Comparison of ENCODE assay signal across 12 cellular contexts in genomic region chr4:10730590-10730989, GRCh38. TPM values are rescaled to one million over a fixed set of nuclear protein-coding genes. Genes with fewer than 3 reads are reported as not detected.
A peak's percentile ranks its signal among the peaks of the same experiment; 100 is the strongest.
DNase-seq lines count a peak whose midpoint lies in the region; ATAC-seq and TF ChIP-seq lines count a peak whose summit lies in the region.
"Had no signal": no experiment of that assay in that cellular context is flagged by ENCODE, and none has a peak within 500 bp of the region (broad histone marks: within the 10 kb centered on the region; RNA-seq: fewer than 3 reads in every experiment).

No MANE protein-coding gene starts in this region.

- in situ Hi-C loops in KBM-7 (cut with MboI; ENCODE audit: low pct_unique_long_range_greater_than_20kb, low sequenced_read_pairs), result no loop called here

- H3K27me3 Mint-ChIP-seq in natural killer cell treated with Interleukin-12 subunit alpha and Interleukin-12 subunit beta and Interleukin-15 and Interleukin-18, amount 100 ng/mL, for 72 hours, result no peaks in the 10 kb centered on the region
- H3K27me3 Mint-ChIP-seq in natural killer cell (ENCODE audit: low read depth in 2 of 2), result peaks cover 0 to 2% of the 10 kb centered on the region in 2 donors

- H3K4me3 ChIP-seq in lower lobe of right lung, result no peak overlapping the region
- H3K4me3 ChIP-seq: stomach had no signal

- H3K27ac ChIP-seq in lower lobe of right lung, result no peak overlapping the region
- H3K27ac ChIP-seq: stomach, WERI-Rb-1 had no signal

- no peaks in the 10 kb centered on the region for H3K36me3 Mint-ChIP-seq in natural killer cell treated with Interleukin-12 subunit alpha and Interleukin-12 subunit beta and Interleukin-15 and Interleukin-18, amount 100 ng/mL, for 72 hours
- H3K36me3 Mint-ChIP-seq in natural killer cell, result no peaks in the 10 kb centered on the region

- H3K27ac Mint-ChIP-seq in natural killer cell treated with Interleukin-12 subunit alpha and Interleukin-12 subunit beta and Interleukin-15 and Interleukin-18, amount 100 ng/mL, for 72 hours, result peak overlapping the region; percentile 90 to 91
- H3K27ac Mint-ChIP-seq in natural killer cell, result no peak overlapping the region

- peaks cover 6% of the 10 kb centered on the region for H3K9me3 Mint-ChIP-seq in natural killer cell treated with Interleukin-12 subunit alpha and Interleukin-12 subunit beta and Interleukin-15 and Interleukin-18, amount 100 ng/mL, for 72 hours
- H3K9me3 Mint-ChIP-seq in natural killer cell, result no peaks in the 10 kb centered on the region

- no peaks in the 10 kb centered on the region for H3K9me3 ChIP-seq in lower lobe of right lung
- H3K9me3 ChIP-seq: stomach had no signal

- no peak for DNase-seq in natural killer cell treated with Interleukin-12 subunit alpha and Interleukin-12 subunit beta and Interleukin-15 and Interleukin-18, amount 100 ng/mL, for 72 hours (ENCODE audit: low spot score)
- DNase-seq in natural killer cell (no peak), lower lobe of right lung (no peak), KBM-7 (no peak), NCI-H1092 (lab: John Stamatoyannopoulos, UW) (no peak)
- DNase-seq in activated effector memory CD4-positive, alpha-beta T cell treated with anti-CD3 and anti-CD28 coated beads, Interleukin-2, amount 50 U/mL, for 16 hours, result no peak
- DNase-seq: NCI-H1417, stomach, WERI-Rb-1 had no signal

- H3K27me3 ChIP-seq in lower lobe of right lung (ENCODE audit: low read depth), result no peaks in the 10 kb centered on the region
- H3K27me3 ChIP-seq: stomach had no signal

- no peaks in the 10 kb centered on the region for H3K36me3 ChIP-seq in lower lobe of right lung
- H3K36me3 ChIP-seq: stomach, WERI-Rb-1 had no signal

- TF ChIP-seq CTCF in natural killer cell (IDR thresholded peaks at IDR 0.05) (no peak), lower lobe of right lung (IDR thresholded peaks at IDR 0.05) (no peak)

- H3K4me3 Mint-ChIP-seq in natural killer cell treated with Interleukin-12 subunit alpha and Interleukin-12 subunit beta and Interleukin-15 and Interleukin-18, amount 100 ng/mL, for 72 hours, result peak overlapping the region; percentile 81
- H3K4me3 Mint-ChIP-seq in natural killer cell, result no peak overlapping the region

- intact Hi-C loops in natural killer cell (cut with micrococcal nuclease), result no loop called here
- intact Hi-C loops in lower lobe of right lung (cut with DNase I), result no loop called here

- peak; percentile 68 to 77 for ATAC-seq in natural killer cell treated with Interleukin-12 subunit alpha and Interleukin-12 subunit beta and Interleukin-15 and Interleukin-18, amount 100 ng/mL, for 72 hours
- ATAC-seq in natural killer cell (no peak), GM21786 (IDR thresholded peaks at IDR 0.05; ENCODE audit: unreplicated experiment) (peak; percentile 49), HG03280 (IDR thresholded peaks at IDR 0.05; ENCODE audit: unreplicated experiment) (peak; percentile 56), lower lobe of right lung (no peak)
- ATAC-seq: Panc1 had no signal

- no peaks in the 10 kb centered on the region for H3K4me1 ChIP-seq in lower lobe of right lung
- H3K4me1 ChIP-seq: stomach had no signal

- peaks cover 45 to 55% of the 10 kb centered on the region in 2 donors for H3K4me1 Mint-ChIP-seq in natural killer cell treated with Interleukin-12 subunit alpha and Interleukin-12 subunit beta and Interleukin-15 and Interleukin-18, amount 100 ng/mL, for 72 hours (ENCODE audit: low read depth in 2 of 2)
- peaks cover 23 to 26% of the 10 kb centered on the region in 2 donors for H3K4me1 Mint-ChIP-seq in natural killer cell

RNA-seq across cellular contexts. Expression of gene CLNK, which starts 46.0 kb away (rescaled TPM):
- under 1 TPM; 0.45 to 0.70 TPM for total RNA-seq in natural killer cell treated with Interleukin-12 subunit alpha and Interleukin-12 subunit beta and Interleukin-15 and Interleukin-18, amount 100 ng/mL, for 72 hours
- total RNA-seq in natural killer cell (1 to 10 TPM in 2 of 3 donors, under 1 TPM in 1; 1.00 to 1.1 (median 1.0) TPM), lower lobe of right lung (0.09 TPM)

Comparison
In these comparisons a context has a peak if more than half of its experiments do, and no peak if none do; other contexts are left out.
1. ATAC-seq: peak in natural killer cell treated with Interleukin-12 subunit alpha and Interleukin-12 subunit beta and Interleukin-15 and Interleukin-18, amount 100 ng/mL, for 72 hours (2 of 2), GM21786 (single experiment) and HG03280 (single experiment); none in natural killer cell (0 of 3) and lower lobe of right lung (0 of 2).
2. H3K27ac Mint-ChIP-seq: peak in natural killer cell treated with Interleukin-12 subunit alpha and Interleukin-12 subunit beta and Interleukin-15 and Interleukin-18, amount 100 ng/mL, for 72 hours (2 of 2); none in natural killer cell (0 of 2).